In the genomic region with DNA sequence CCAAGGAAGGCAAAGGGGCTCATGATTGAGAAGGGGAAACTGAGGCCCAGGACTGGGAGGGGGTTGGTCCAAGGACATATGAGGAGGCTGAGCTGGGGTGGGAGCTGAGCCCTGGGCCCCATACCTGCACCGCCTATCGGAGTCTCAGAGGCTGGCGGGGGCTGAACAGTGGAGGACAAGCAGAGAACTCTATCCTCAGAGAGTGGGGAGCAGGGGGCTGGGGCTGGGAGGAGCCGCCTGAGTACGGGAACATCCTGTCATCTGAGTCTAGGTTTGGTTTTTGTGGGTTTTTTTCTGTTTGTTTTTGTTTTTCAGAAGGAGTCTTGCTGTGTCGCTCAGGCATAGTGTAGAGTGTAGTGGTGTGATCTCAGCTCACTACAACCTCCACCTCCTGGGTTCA, we compare ENCODE assay signal across 13 cellular contexts. TPM values are rescaled to one million over a fixed set of nuclear protein-coding genes. Genes with fewer than 3 reads are reported as not detected.
DNase-seq lines count a peak whose midpoint lies in the region; ATAC-seq and TF ChIP-seq lines count a peak whose summit lies in the region.
"Had no signal": no experiment of that assay in that cellular context is flagged by ENCODE, and none has a peak within 500 bp of the region (broad histone marks: within the 10 kb centered on the region; RNA-seq: fewer than 3 reads in every experiment).

No MANE protein-coding gene starts in this region.

- ATAC-seq in GM21515 (IDR thresholded peaks at IDR 0.05; ENCODE audit: unreplicated experiment), result no peak
- ATAC-seq in foreskin keratinocyte, result no peak
- no peak for ATAC-seq in GM18861 (IDR thresholded peaks at IDR 0.05; ENCODE audit: unreplicated experiment)

- no peaks in the 10 kb centered on the region for H3K27me3 ChIP-seq in foreskin keratinocyte
- H3K27me3 ChIP-seq: BE2C, neutrophil, uterus had no signal

- DNase-seq in stimulated activated CD4-positive, alpha-beta T cell treated with anti-CD3 and anti-CD28 coated beads, Interleukin-4, amount 100 ng/mL, for 24 hours, result peak; percentile 37
- no peak for DNase-seq in stimulated activated CD4-positive, alpha-beta T cell treated with anti-CD3 and anti-CD28 coated beads, Interleukin-15, amount 100 ng/mL, for 24 hours
- DNase-seq in neural crest cell (ENCODE audit: low read depth, low spot score), result no peak
- DNase-seq in foreskin keratinocyte, result no peak
- DNase-seq in NCI-H1092 treated with DMSO at 0.1 percent for 48 hours (lab: John Stamatoyannopoulos, UW), result no peak
- DNase-seq: NCI-H1092, NCI-H82, uterus had no signal

- no peak for TF ChIP-seq CTCF in neural crest cell (conservative IDR thresholded peaks at IDR 0.05)
- no peak for TF ChIP-seq CTCF in foreskin keratinocyte (conservative IDR thresholded peaks at IDR 0.05)

- H3K27ac ChIP-seq in angular gyrus (ENCODE audit: low read depth, low read length) (peak overlapping the region; percentile 50), foreskin keratinocyte (no peak overlapping the region)

- H3K4me1 Mint-ChIP-seq in neural crest cell, result peaks cover 24% of the 10 kb centered on the region

- no peak overlapping the region for H3K27ac Mint-ChIP-seq in neural crest cell (ENCODE audit: unreplicated experiment)

- H3K4me1 ChIP-seq in foreskin keratinocyte, result no peaks in the 10 kb centered on the region
- H3K4me1 ChIP-seq: BE2C, uterus had no signal

- H3K36me3 Mint-ChIP-seq in neural crest cell (ENCODE audit: low read depth), result no peaks in the 10 kb centered on the region

- peak overlapping the region; percentile 20 for H3K4me3 Mint-ChIP-seq in neural crest cell

- H3K27me3 Mint-ChIP-seq in neural crest cell (ENCODE audit: low read depth), result no peaks in the 10 kb centered on the region

- no peaks in the 10 kb centered on the region for H3K9me3 Mint-ChIP-seq in neural crest cell

RNA-seq across cellular contexts. Expression of gene ARRDC2, which starts 6.2 kb away (rescaled TPM):
- total RNA-seq in neural crest cell (0.56 and 1.2 TPM in 2 replicates), foreskin keratinocyte (3.8 and 4.7 TPM in 2 replicates)
- 4.6 and 4.7 TPM in 2 replicates for polyA plus RNA-seq in foreskin keratinocyte

RNA-seq across cellular contexts. Expression of gene KCNN1, which starts 47.3 kb away (rescaled TPM):
- total RNA-seq in neural crest cell, result 6.2 and 6.5 TPM in 2 replicates
- not detected in 2 replicates for total RNA-seq in foreskin keratinocyte
- polyA plus RNA-seq in foreskin keratinocyte, result 0.02 and 0.03 TPM in 2 replicates
